Comparison of ENCODE assay signal across 13 cellular contexts in the genomic region with DNA sequence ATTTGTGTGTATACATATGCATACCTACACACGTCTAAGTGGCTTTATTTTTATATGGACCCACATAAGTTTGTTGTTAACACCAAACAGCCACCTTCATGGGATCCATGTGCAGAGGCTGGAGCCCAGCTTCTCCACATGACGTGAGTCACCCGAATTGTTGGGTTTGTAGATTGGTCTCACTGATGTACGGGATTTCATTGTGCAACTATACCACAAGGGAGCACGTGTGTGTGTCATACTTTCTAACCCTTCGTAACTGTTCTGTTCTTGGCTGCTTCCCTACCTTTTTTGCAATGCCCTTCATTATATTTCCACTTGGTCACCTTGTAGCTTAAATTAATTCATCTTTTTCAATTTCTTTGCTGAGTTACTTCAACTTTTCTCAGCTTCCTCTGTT. TPM values are rescaled to one million over a fixed set of nuclear protein-coding genes. Genes with fewer than 3 reads are reported as not detected.
DNase-seq lines count a peak whose midpoint lies in the region; ATAC-seq and TF ChIP-seq lines count a peak whose summit lies in the region.
"Had no signal": no experiment of that assay in that cellular context is flagged by ENCODE, and none has a peak within 500 bp of the region (broad histone marks: within the 10 kb centered on the region; RNA-seq: fewer than 3 reads in every experiment).

No MANE protein-coding gene starts in this region.

- no peak for ATAC-seq in activated CD8-positive, alpha-beta T cell treated with anti-CD3 and anti-CD28 coated beads for 36 hours
- ATAC-seq in activated CD8-positive, alpha-beta T cell treated with anti-CD3 and anti-CD28 coated beads, Interleukin-2, amount 10 ng/mL, durations not matched to agents 7 days and 5 days: no peak
- no peak for ATAC-seq in PC-3
- no peak for ATAC-seq in HG02759 (IDR thresholded peaks at IDR 0.05; ENCODE audit: unreplicated experiment)

- H3K4me1 ChIP-seq in PC-3 (ENCODE audit: insufficient read depth, low read length): no peaks in the 10 kb centered on the region
- peaks cover 2% of the 10 kb centered on the region for H3K4me1 ChIP-seq in fibroblast of lung (ENCODE audit: control insufficient read depth, extremely low read depth, insufficient read depth, low read length)

- H4K20me1 ChIP-seq in PC-3 (ENCODE audit: low read length) (no peaks in the 10 kb centered on the region; the same call in 1 of the 2 replicates), fibroblast of lung (ENCODE audit: control insufficient read depth, extremely low read depth, insufficient read depth, low read length) (no peaks in the 10 kb centered on the region)

- H3K4me3 ChIP-seq in PC-3 (ENCODE audit: low read length) (no peak overlapping the region), fibroblast of lung (replicated peaks in 1 of 4; ENCODE audit: control extremely low read depth in 1 of 4, insufficient read depth in 1 of 4, low read depth in 3 of 4, low read length in 4 of 4) (no peak overlapping the region), skeletal muscle cell (ENCODE audit: low read depth, low read length) (no peak overlapping the region)
- H3K4me3 ChIP-seq: right lobe of liver had no signal

- H3K4me1 Mint-ChIP-seq in activated CD8-positive, alpha-beta T cell treated with anti-CD3 and anti-CD28 coated beads for 36 hours (ENCODE audit: low read depth): peaks cover 6% of the 10 kb centered on the region
- H3K4me1 Mint-ChIP-seq in activated CD8-positive, alpha-beta T cell treated with anti-CD3 and anti-CD28 coated beads, Interleukin-2, amount 10 ng/mL, durations not matched to agents 7 days and 5 days (ENCODE audit: low read depth): peaks cover 8% of the 10 kb centered on the region

- no peak overlapping the region for H2AFZ ChIP-seq in PC-3 (ENCODE audit: low read length)
- no peak overlapping the region for H2AFZ ChIP-seq in fibroblast of lung (ENCODE audit: low read length)

- H3K27me3 Mint-ChIP-seq in activated CD8-positive, alpha-beta T cell treated with anti-CD3 and anti-CD28 coated beads for 36 hours: no peaks in the 10 kb centered on the region
- no peaks in the 10 kb centered on the region for H3K27me3 Mint-ChIP-seq in activated CD8-positive, alpha-beta T cell treated with anti-CD3 and anti-CD28 coated beads, Interleukin-2, amount 10 ng/mL, durations not matched to agents 7 days and 5 days (ENCODE audit: low read depth)
- H3K27me3 Mint-ChIP-seq: B cell had no signal

- intact Hi-C loops in activated CD8-positive, alpha-beta T cell treated with anti-CD3 and anti-CD28 coated beads for 36 hours (cut with micrococcal nuclease): loop anchor here (5.0 kb wide), 1 partner anchor 243 kb away; no protein-coding TSS in a partner anchor
- intact Hi-C loops in PC-3 (cut with micrococcal nuclease): loop anchor here (2.0 kb wide), 1 partner anchor 60 kb away; no protein-coding TSS in a partner anchor

- H3K9ac ChIP-seq in PC-3 (ENCODE audit: low read length): no peak overlapping the region
- no peak overlapping the region for H3K9ac ChIP-seq in fibroblast of lung (ENCODE audit: insufficient read depth, low read length)

- H3K9me3 Mint-ChIP-seq in activated CD8-positive, alpha-beta T cell treated with anti-CD3 and anti-CD28 coated beads for 36 hours: no peaks in the 10 kb centered on the region
- no peaks in the 10 kb centered on the region for H3K9me3 Mint-ChIP-seq in activated CD8-positive, alpha-beta T cell treated with anti-CD3 and anti-CD28 coated beads, Interleukin-2, amount 10 ng/mL, durations not matched to agents 7 days and 5 days (ENCODE audit: insufficient read depth)

- TF ChIP-seq CTCF in activated CD8-positive, alpha-beta T cell treated with anti-CD3 and anti-CD28 coated beads for 36 hours (IDR thresholded peaks at IDR 0.05): no peak
- no peak for TF ChIP-seq CTCF in PC-3 (conservative IDR thresholded peaks at IDR 0.05; ENCODE audit: low read depth, low read length)
- no peak for TF ChIP-seq CTCF in fibroblast of lung (conservative IDR thresholded peaks at IDR 0.05 in 1 of 2, IDR thresholded peaks at IDR 0.05 in 1 of 2; ENCODE audit: low read depth in 1 of 2, low read length in 2 of 2)

- peak; percentile 14 for DNase-seq in activated CD8-positive, alpha-beta T cell treated with anti-CD3 and anti-CD28 coated beads for 36 hours
- DNase-seq in activated CD8-positive, alpha-beta T cell treated with anti-CD3 and anti-CD28 coated beads, Interleukin-2, amount 10 ng/mL, durations not matched to agents 7 days and 5 days: no peak
- DNase-seq in PC-3 (peak; percentile 46), fibroblast of lung (ENCODE audit: low read depth in 2 of 2) (peak; percentile 89 to 91), skeletal muscle cell (ENCODE audit: low read depth) (peak; percentile 89), NCI-H748 treated with DMSO at 0.1 percent for 48 hours (lab: John Stamatoyannopoulos, UW) (no peak), retina (no peak)
- DNase-seq: activated naive CD4-positive, alpha-beta T cell; NCI-H82; right lobe of liver; stimulated activated CD8-positive, alpha-beta memory T cell treated with anti-CD3 and anti-CD28 coated beads, Interleukin-4, amount 100 ng/mL, for 48 hours had no signal

- no peaks in the 10 kb centered on the region for H3F3A ChIP-seq in PC-3 (ENCODE audit: low read length, unreplicated experiment)

- no peak overlapping the region for H3K27ac Mint-ChIP-seq in activated CD8-positive, alpha-beta T cell treated with anti-CD3 and anti-CD28 coated beads for 36 hours
- no peak overlapping the region for H3K27ac Mint-ChIP-seq in activated CD8-positive, alpha-beta T cell treated with anti-CD3 and anti-CD28 coated beads, Interleukin-2, amount 10 ng/mL, durations not matched to agents 7 days and 5 days
- H3K27ac Mint-ChIP-seq: B cell had no signal

- no peaks in the 10 kb centered on the region for H3K9me2 ChIP-seq in PC-3 (replicated peaks; ENCODE audit: low read length)

- H3K27ac ChIP-seq in PC-3 (ENCODE audit: low read length) (no peak overlapping the region), fibroblast of lung (ENCODE audit: insufficient read depth, low read length) (no peak overlapping the region)
- H3K27ac ChIP-seq: right lobe of liver had no signal

- H3K9me3 ChIP-seq in PC-3 (ENCODE audit: low read length) (no peaks in the 10 kb centered on the region), fibroblast of lung (ENCODE audit: control insufficient read depth, insufficient read depth, low read depth, low read length) (no peaks in the 10 kb centered on the region)
- H3K9me3 ChIP-seq: right lobe of liver had no signal

- H3K4me2 ChIP-seq in PC-3 (ENCODE audit: low read length) (no peak overlapping the region), fibroblast of lung (ENCODE audit: extremely low read depth, insufficient read depth, low read length) (no peak overlapping the region)

- CTCF ChIA-PET in activated CD8-positive, alpha-beta T cell treated with anti-CD3 and anti-CD28 coated beads for 36 hours (lab: Charles Lee): interaction anchor here (0.7 to 1.4 kb wide), 3 partner anchors 22 to 240 kb away, joined by 3 to 4 read pairs (median 4); no protein-coding TSS in a partner anchor
- CTCF ChIA-PET in activated CD8-positive, alpha-beta T cell treated with anti-CD3 and anti-CD28 coated beads, Interleukin-2, amount 10 ng/mL, durations not matched to agents 7 days and 5 days (lab: Charles Lee): interaction anchor here (1.0 to 2.0 kb wide), 2 partner anchors 231 to 244 kb away, joined by 3 to 6 read pairs; no protein-coding TSS in a partner anchor
- CTCF ChIA-PET in PC-3 (lab: Charles Lee): no interaction called here

- POLR2A ChIA-PET in activated CD8-positive, alpha-beta T cell treated with anti-CD3 and anti-CD28 coated beads for 36 hours (lab: Charles Lee): no interaction called here
- POLR2A ChIA-PET in activated CD8-positive, alpha-beta T cell treated with anti-CD3 and anti-CD28 coated beads, Interleukin-2, amount 10 ng/mL, durations not matched to agents 7 days and 5 days (lab: Charles Lee): interaction anchor here (0.9 kb wide), 1 partner anchor 21 kb away, joined by 5 read pairs; a partner anchor contains a TSS
- POLR2A ChIA-PET in PC-3 (lab: Charles Lee; ENCODE audit: unreplicated experiment): no interaction called here

- H3K27me3 ChIP-seq in PC-3 (ENCODE audit: low read length): no peaks in the 10 kb centered on the region
- no peaks in the 10 kb centered on the region for H3K27me3 ChIP-seq in fibroblast of lung (ENCODE audit: control insufficient read depth, insufficient read depth, low read length)
- H3K27me3 ChIP-seq: right lobe of liver had no signal

- peaks cover 17% of the 10 kb centered on the region for H3K36me3 Mint-ChIP-seq in activated CD8-positive, alpha-beta T cell treated with anti-CD3 and anti-CD28 coated beads for 36 hours (ENCODE audit: low read depth)
- H3K36me3 Mint-ChIP-seq in activated CD8-positive, alpha-beta T cell treated with anti-CD3 and anti-CD28 coated beads, Interleukin-2, amount 10 ng/mL, durations not matched to agents 7 days and 5 days (ENCODE audit: low read depth): peaks cover 31% of the 10 kb centered on the region

- peaks cover 5% of the 10 kb centered on the region; the same call in 1 of the 2 replicates for H3K36me3 ChIP-seq in PC-3 (ENCODE audit: low read depth, low read length)
- H3K36me3 ChIP-seq in fibroblast of lung (ENCODE audit: control insufficient read depth, insufficient read depth, low read length): no peaks in the 10 kb centered on the region
- H3K36me3 ChIP-seq: right lobe of liver had no signal

- BruUV-seq in PC-3 (replicated peaks; lab: Mats Ljungman, UMichigan): no TSS peak

- no peaks in the 10 kb centered on the region for H3K79me2 ChIP-seq in PC-3 (ENCODE audit: low read length)
- no peaks in the 10 kb centered on the region for H3K79me2 ChIP-seq in fibroblast of lung (ENCODE audit: control insufficient read depth, insufficient read depth, low read length)

- H3K4me3 Mint-ChIP-seq in activated CD8-positive, alpha-beta T cell treated with anti-CD3 and anti-CD28 coated beads for 36 hours: no peak overlapping the region
- no peak overlapping the region for H3K4me3 Mint-ChIP-seq in activated CD8-positive, alpha-beta T cell treated with anti-CD3 and anti-CD28 coated beads, Interleukin-2, amount 10 ng/mL, durations not matched to agents 7 days and 5 days
- H3K4me3 Mint-ChIP-seq: B cell had no signal

RNA-seq across cellular contexts. Expression of a gene that starts 21.0 kb away (rescaled TPM):
- 1 to 10 TPM; 6.8 to 7.7 TPM for total RNA-seq in activated CD8-positive, alpha-beta T cell treated with anti-CD3 and anti-CD28 coated beads for 36 hours
- total RNA-seq in activated CD8-positive, alpha-beta T cell treated with anti-CD3 and anti-CD28 coated beads, Interleukin-2, amount 10 ng/mL, durations not matched to agents 7 days and 5 days: 10 to 100 TPM; 14.4 to 17.5 TPM
- 17.1 and 27.8 TPM in 2 replicates for total RNA-seq in PC-3 (2014; rRNA removed)
- total RNA-seq in fibroblast of lung: 13.1 and 16.0 TPM in 2 replicates
- 7.6 and 9.5 TPM in 2 replicates for polyA plus RNA-seq in fibroblast of lung
- 5.4 and 6.1 TPM in 2 replicates for polyA plus RNA-seq in fibroblast of lung (2012)
- 1.9 and 7.3 TPM in 2 replicates for polyA minus RNA-seq in fibroblast of lung (ENCODE audit: low replicate concordance)

RNA-seq across cellular contexts. Expression of a gene that starts 21.5 kb away (rescaled TPM):
- total RNA-seq in activated CD8-positive, alpha-beta T cell treated with anti-CD3 and anti-CD28 coated beads for 36 hours: 10 to 100 TPM; 12.8 to 13.7 TPM
- 10 to 100 TPM; 18.2 to 18.4 TPM for total RNA-seq in activated CD8-positive, alpha-beta T cell treated with anti-CD3 and anti-CD28 coated beads, Interleukin-2, amount 10 ng/mL, durations not matched to agents 7 days and 5 days
- total RNA-seq in PC-3 (2014; rRNA removed): 14.0 and 14.9 TPM in 2 replicates
- 14.1 and 17.0 TPM in 2 replicates for total RNA-seq in fibroblast of lung
- 5.8 and 6.1 TPM in 2 replicates for polyA plus RNA-seq in fibroblast of lung
- polyA plus RNA-seq in fibroblast of lung (2012): 5.3 TPM in 2 replicates
- 6.0 and 10.3 TPM in 2 replicates for polyA minus RNA-seq in fibroblast of lung (ENCODE audit: low replicate concordance)

Comparison
In these comparisons a context has a peak if more than half of its experiments do, and no peak if none do; other contexts are left out.
1. DNase-seq: peak in activated CD8-positive, alpha-beta T cell treated with anti-CD3 and anti-CD28 coated beads for 36 hours (single experiment), PC-3 (single experiment), fibroblast of lung (2 of 2) and skeletal muscle cell (single experiment); none in activated CD8-positive, alpha-beta T cell treated with anti-CD3 and anti-CD28 coated beads, Interleukin-2, amount 10 ng/mL, durations not matched to agents 7 days and 5 days (single experiment), NCI-H748 treated with DMSO at 0.1 percent for 48 hours (single experiment) and retina (single experiment).